Comparison of ENCODE assay signal across 10 cellular contexts in genomic region chr1:23613191-23614126, GRCh38. TPM values are rescaled to one million over a fixed set of nuclear protein-coding genes. Genes with fewer than 3 reads are reported as not detected.
A peak's percentile ranks its signal among the peaks of the same experiment; 100 is the strongest.
DNase-seq lines count a peak whose midpoint lies in the region; ATAC-seq and TF ChIP-seq lines count a peak whose summit lies in the region.
"Had no signal": no experiment of that assay in that cellular context is flagged by ENCODE, and none has a peak within 500 bp of the region (broad histone marks: within the 10 kb centered on the region; RNA-seq: fewer than 3 reads in every experiment).

No MANE protein-coding gene starts in this region.

- H3K36me3 Mint-ChIP-seq in activated CD4-positive, alpha-beta memory T cell treated with anti-CD3 and anti-CD28 coated beads, Interleukin-2, amount 10 ng/mL, durations not matched to agents 7 days and 5 days (ENCODE audit: low read depth): peaks cover 3% of the 10 kb centered on the region
- no peaks in the 10 kb centered on the region for H3K36me3 Mint-ChIP-seq in naive B cell

- H3K27me3 Mint-ChIP-seq in activated CD4-positive, alpha-beta memory T cell treated with anti-CD3 and anti-CD28 coated beads, Interleukin-2, amount 10 ng/mL, durations not matched to agents 7 days and 5 days: peaks cover 4% of the 10 kb centered on the region
- no peaks in the 10 kb centered on the region for H3K27me3 Mint-ChIP-seq in naive B cell

- CTCF ChIA-PET in GM10248 (lab: Yijun Ruan, JAX): interaction anchor here (1.0 to 5.2 kb wide), 9 partner anchors 10 to 68 kb away, joined by 3 to 18 read pairs (median 8); no protein-coding TSS in a partner anchor
- CTCF ChIA-PET in activated CD4-positive, alpha-beta memory T cell treated with anti-CD3 and anti-CD28 coated beads, Interleukin-2, amount 10 ng/mL, durations not matched to agents 7 days and 5 days (lab: Charles Lee): interaction anchor here (0.5 to 2.7 kb wide), 7 partner anchors 22 to 74 kb away, joined by 3 to 11 read pairs (median 5); no protein-coding TSS in a partner anchor

- H3K36me3 ChIP-seq in vagina: no peaks in the 10 kb centered on the region

- TF ChIP-seq CTCF in GM10248 (IDR thresholded peaks at IDR 0.05; ENCODE audit: control extremely low read depth, extremely low read depth, low read depth, missing control alignments) (no peak), omental fat pad (IDR thresholded peaks at IDR 0.05) (no peak), vagina (IDR thresholded peaks at IDR 0.05) (no peak)

- peak overlapping the region; percentile 82 for H3K27ac Mint-ChIP-seq in activated CD4-positive, alpha-beta memory T cell treated with anti-CD3 and anti-CD28 coated beads, Interleukin-2, amount 10 ng/mL, durations not matched to agents 7 days and 5 days
- peak overlapping the region; percentile 83 to 96 (median 92) for H3K27ac Mint-ChIP-seq in naive B cell

- no peaks in the 10 kb centered on the region for H3K4me1 ChIP-seq in vagina

- intact Hi-C loops in vagina (cut with DNase I): no loop called here

- POLR2A ChIA-PET in GM10248 (lab: Yijun Ruan, JAX): interaction anchor here (0.5 to 1.2 kb wide), 3 partner anchors 46 to 74 kb away, joined by 3 to 5 read pairs (median 4); no protein-coding TSS in a partner anchor
- POLR2A ChIA-PET in activated CD4-positive, alpha-beta memory T cell treated with anti-CD3 and anti-CD28 coated beads, Interleukin-2, amount 10 ng/mL, durations not matched to agents 7 days and 5 days (lab: Charles Lee): interaction anchor here (0.8 to 3.6 kb wide), 11 partner anchors 7 to 85 kb away, joined by 3 to 33 read pairs (median 5); partner anchors contain the start of gene ID3

- no peak for TF ChIP-seq POLR2A in vagina (IDR thresholded peaks at IDR 0.05)

- peak overlapping the region; percentile 2 for H3K4me3 Mint-ChIP-seq in activated CD4-positive, alpha-beta memory T cell treated with anti-CD3 and anti-CD28 coated beads, Interleukin-2, amount 10 ng/mL, durations not matched to agents 7 days and 5 days
- H3K4me3 Mint-ChIP-seq in naive B cell: peak overlapping the region; percentile 5 to 85 (median 75)

- H3K9me3 Mint-ChIP-seq in activated CD4-positive, alpha-beta memory T cell treated with anti-CD3 and anti-CD28 coated beads, Interleukin-2, amount 10 ng/mL, durations not matched to agents 7 days and 5 days: no peaks in the 10 kb centered on the region
- peaks cover 0 to 1% (median 0%) of the 10 kb centered on the region in 7 donors for H3K9me3 Mint-ChIP-seq in naive B cell

- ATAC-seq in HG02642 (IDR thresholded peaks at IDR 0.05; ENCODE audit: poor library complexity, unreplicated experiment): peak; percentile 50
- ATAC-seq in naive B cell (ENCODE audit: low read depth in 2 of 2): peak; percentile 37 to 40
- ATAC-seq in omental fat pad (ENCODE audit: low FRiP score): no peak
- ATAC-seq in HG03025 (IDR thresholded peaks at IDR 0.05; ENCODE audit: low FRiP score, unreplicated experiment): no peak
- ATAC-seq in GM21381 (IDR thresholded peaks at IDR 0.05; ENCODE audit: unreplicated experiment): no peak

- H3K27ac ChIP-seq in vagina: no peak overlapping the region

- DNase-seq in GM10248 (ENCODE audit: extremely low spot score): peak; percentile 59
- peak; percentile 70 for DNase-seq in activated CD4-positive, alpha-beta memory T cell treated with anti-CD3 and anti-CD28 coated beads, Interleukin-2, amount 10 ng/mL, durations not matched to agents 7 days and 5 days
- DNase-seq in naive B cell: peak; percentile 53
- no peak for DNase-seq in omental fat pad (ENCODE audit: low spot score)
- no peak for DNase-seq in vagina (ENCODE audit: extremely low spot score in 2 of 2)
- DNase-seq: amygdala, NCI-H748 treated with DMSO at 0.1 percent for 48 hours had no signal

- H3K4me3 ChIP-seq in vagina: no peak overlapping the region

- H3K27me3 ChIP-seq in vagina: no peaks in the 10 kb centered on the region

- H3K9me3 ChIP-seq in vagina: no peaks in the 10 kb centered on the region

- H3K4me1 Mint-ChIP-seq in activated CD4-positive, alpha-beta memory T cell treated with anti-CD3 and anti-CD28 coated beads, Interleukin-2, amount 10 ng/mL, durations not matched to agents 7 days and 5 days: peaks cover 61% of the 10 kb centered on the region
- peaks cover 69 to 84% (median 75%) of the 10 kb centered on the region in 3 donors for H3K4me1 Mint-ChIP-seq in naive B cell

RNA-seq across cellular contexts. Expression of gene ID3, which starts 54.2 kb away (rescaled TPM):
- 10 to 100 TPM; 14.7 to 14.8 TPM for total RNA-seq in activated CD4-positive, alpha-beta memory T cell treated with anti-CD3 and anti-CD28 coated beads, Interleukin-2, amount 10 ng/mL, durations not matched to agents 7 days and 5 days
- polyA plus RNA-seq in naive B cell (ENCODE audit: low read depth in 6 of 6): 10 to 100 TPM; 23.9 to 52.0 (median 31.2) TPM
- total RNA-seq in omental fat pad (100 to 1,000 TPM; 134 to 322 (median 179) TPM), vagina (358 TPM)

Comparison
In these comparisons a context has a peak if more than half of its experiments do, and no peak if none do; other contexts are left out.
1. DNase-seq: peak in GM10248 (single experiment), activated CD4-positive, alpha-beta memory T cell treated with anti-CD3 and anti-CD28 coated beads, Interleukin-2, amount 10 ng/mL, durations not matched to agents 7 days and 5 days (single experiment) and naive B cell (single experiment); none in omental fat pad (single experiment) and vagina (0 of 2).
2. ATAC-seq: peak in HG02642 (single experiment) and naive B cell (2 of 2); none in omental fat pad (single experiment), HG03025 (single experiment) and GM21381 (single experiment).
3. RNA of gene ID3, which starts 54.2 kb away (total RNA-seq): 358 TPM in vagina (single experiment) and 134 to 322 TPM in omental fat pad; 14.7 to 14.8 TPM in activated CD4-positive, alpha-beta memory T cell treated with anti-CD3 and anti-CD28 coated beads, Interleukin-2, amount 10 ng/mL, durations not matched to agents 7 days and 5 days; every median in the first group is over 4 times any median in the second.